8 cellular contexts compared by ENCODE assay signal in genomic region chr3:119098620-119099222, GRCh38. TPM values are rescaled to one million over a fixed set of nuclear protein-coding genes. Genes with fewer than 3 reads are reported as not detected.
DNase-seq lines count a peak whose midpoint lies in the region; ATAC-seq, FAIRE-seq and TF ChIP-seq lines count a peak whose summit lies in the region.

No MANE protein-coding gene starts in this region.

- no peak overlapping the region for H3K9ac ChIP-seq in SU-DHL-6 (ENCODE audit: low read length)

- H3K4me3 ChIP-seq in SU-DHL-6 (ENCODE audit: insufficient read depth, low read length, poor library complexity, severe bottlenecking) = no peak overlapping the region

- H3K9me2 ChIP-seq in SU-DHL-6 (replicated peaks; ENCODE audit: insufficient read depth, low read length) = no peaks in the 10 kb centered on the region

- no peaks in the 10 kb centered on the region for H3K36me3 ChIP-seq in SU-DHL-6 (ENCODE audit: low read length)

- H3K27me3 ChIP-seq in SU-DHL-6 (ENCODE audit: low read length) = no peaks in the 10 kb centered on the region

- TF ChIP-seq POLR2A in GM12892 (IDR thresholded peaks at IDR 0.05; ENCODE audit: low read depth, low read length) = no peak

- DNase-seq in NOMO-1 treated with DMSO at 0.1 percent for 48 hours (lab: John Stamatoyannopoulos, UW; ENCODE audit: unreplicated experiment) (peak; percentile 15), NOMO-1 treated with dmso at 0.1 percent for 144 hours (lab: John Stamatoyannopoulos, UW; ENCODE audit: unreplicated experiment) (no peak), HuH-7.5 (ENCODE audit: low spot score) (peak; percentile 31), foreskin melanocyte (peak; percentile 24), smooth muscle cell of the brain vasculature (ENCODE audit: low read depth, low spot score) (peak; percentile 9), GM12892 (ENCODE audit: insufficient read length) (no peak)

- H2AFZ ChIP-seq in SU-DHL-6 (ENCODE audit: low read depth, low read length, severe bottlenecking) = no peak overlapping the region

- no peaks in the 10 kb centered on the region for H3K79me2 ChIP-seq in SU-DHL-6 (ENCODE audit: insufficient read depth, low read length)

- H3K9me3 ChIP-seq in SU-DHL-6 (ENCODE audit: insufficient read depth, low read length) = no peaks in the 10 kb centered on the region

- H3F3A ChIP-seq in SU-DHL-6 (ENCODE audit: insufficient read depth) = no peaks in the 10 kb centered on the region

- ATAC-seq in HG02852 (IDR thresholded peaks at IDR 0.05; ENCODE audit: unreplicated experiment) = no peak

- H4K20me1 ChIP-seq in SU-DHL-6 (ENCODE audit: low read depth, low read length) = no peaks in the 10 kb centered on the region

- FAIRE-seq in GM12892 (lab: Jason Lieb, UNC) = no peak

- H3K4me2 ChIP-seq in SU-DHL-6 (ENCODE audit: low read depth, low read length, poor library complexity, severe bottlenecking) = no peak overlapping the region

- peak; percentile 63 for TF ChIP-seq CTCF in SU-DHL-6 (IDR thresholded peaks at IDR 0.05; ENCODE audit: insufficient read depth, low read length, poor library complexity, severe bottlenecking)

- H3K27ac ChIP-seq in SU-DHL-6 (ENCODE audit: low read depth, low read length) = no peak overlapping the region

RNA-seq across cellular contexts. Expression of gene TEX55, which starts 47.2 kb away (rescaled TPM):
- not detected for polyA plus RNA-seq in GM12892 (2012; ENCODE audit: missing spikeins)

Comparison
In these comparisons a context has a peak if more than half of its experiments do, and no peak if none do; other contexts are left out.
1. DNase-seq: peak in NOMO-1 treated with DMSO at 0.1 percent for 48 hours (single experiment), HuH-7.5 (single experiment), foreskin melanocyte (single experiment) and smooth muscle cell of the brain vasculature (single experiment); none in NOMO-1 treated with dmso at 0.1 percent for 144 hours (single experiment) and GM12892 (single experiment).